ENCODE assay signal across 15 cellular contexts in the genomic region with DNA sequence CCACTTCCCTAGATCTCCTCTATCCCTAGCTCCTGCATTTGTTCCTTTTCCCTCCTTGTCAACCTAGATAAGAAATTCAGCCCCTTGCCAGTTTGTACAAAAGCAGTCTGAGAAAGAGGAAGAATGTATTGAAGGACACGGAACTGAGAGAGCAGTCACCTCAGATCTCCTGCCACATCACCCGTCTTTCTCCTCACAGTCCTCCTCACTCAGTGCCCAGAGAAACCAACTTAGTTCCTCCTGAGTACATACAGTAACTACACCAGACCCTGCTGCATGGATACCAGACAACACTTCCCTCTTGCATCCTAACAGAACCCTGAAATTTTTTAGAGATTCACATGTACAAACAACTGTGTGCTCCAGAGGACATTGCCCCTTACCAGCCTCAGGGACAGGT.
DNase-seq lines count a peak whose midpoint lies in the region; ATAC-seq and TF ChIP-seq lines count a peak whose summit lies in the region.
"Had no signal": no experiment of that assay in that cellular context is flagged by ENCODE, and none has a peak within 500 bp of the region (broad histone marks: within the 10 kb centered on the region; RNA-seq: fewer than 3 reads in every experiment).

No MANE protein-coding gene starts in this region.

- TF ChIP-seq EP300 in transverse colon (IDR thresholded peaks at IDR 0.05; ENCODE audit: low read depth): no peak

- H3K27ac ChIP-seq in mesendoderm (ENCODE audit: low read depth, low read length) (no peak overlapping the region), transverse colon (no peak overlapping the region)
- H3K27ac ChIP-seq: BLaER1 treated with 17β-estradiol and CSF1 and Interleukin-3, amounts not matched to agents 10 nM and 100 nM had no signal

- H3K4me3 ChIP-seq in mesendoderm (ENCODE audit: low read length) (no peak overlapping the region), transverse colon (no peak overlapping the region)
- H3K4me3 ChIP-seq: BLaER1 treated with 17β-estradiol and CSF1 and Interleukin-3, amounts not matched to agents 10 nM and 100 nM; GM23338 had no signal

- no peaks in the 10 kb centered on the region for H3K9me3 ChIP-seq in transverse colon

- H3K36me3 ChIP-seq in mesendoderm (ENCODE audit: control insufficient read depth, insufficient read depth, low read length): no peaks in the 10 kb centered on the region
- H3K36me3 ChIP-seq in transverse colon: no peaks in the 10 kb centered on the region
- H3K36me3 ChIP-seq: BLaER1 treated with 17β-estradiol and CSF1 and Interleukin-3, amounts not matched to agents 10 nM and 100 nM had no signal

- H3K79me1 ChIP-seq in mesendoderm (ENCODE audit: low read length): no peaks in the 10 kb centered on the region

- no peak overlapping the region for H2BK15ac ChIP-seq in mesendoderm (replicated peaks; ENCODE audit: low read depth)

- peak overlapping the region; percentile 45 for H2AK5ac ChIP-seq in mesendoderm (ENCODE audit: low read length)

- no peak for TF ChIP-seq POLR2A in transverse colon (IDR thresholded peaks at IDR 0.05)

- WGBS in mesendoderm (ENCODE audit: extremely low coverage, insufficient coverage, low lambda C conversion rate): no CpG with 5 or more reads among the region's 2 CpGs
- 74 to 86% methylated on average over 1 to 2 of the region's 2 CpGs for WGBS in transverse colon (ENCODE audit: low coverage in 1 of 2), 2 donors

- H3K9ac ChIP-seq in mesendoderm (ENCODE audit: low read length): no peak overlapping the region
- H3K9ac ChIP-seq: BLaER1 treated with 17β-estradiol and CSF1 and Interleukin-3, amounts not matched to agents 10 nM and 100 nM had no signal

- no peaks in the 10 kb centered on the region for H3K4me1 ChIP-seq in mesendoderm (ENCODE audit: control insufficient read depth, low read depth, low read length)
- no peaks in the 10 kb centered on the region for H3K4me1 ChIP-seq in transverse colon
- H3K4me1 ChIP-seq: BLaER1 treated with 17β-estradiol and CSF1 and Interleukin-3, amounts not matched to agents 10 nM and 100 nM had no signal

- DNase-seq in SIG-M5 treated with dmso at 0.1 percent for 504 hours (lab: John Stamatoyannopoulos, UW; ENCODE audit: unreplicated experiment) (peak; percentile 3), SIG-M5 (lab: John Stamatoyannopoulos, UW) (no peak), SKM-1 treated with dmso at 0.1 percent for 144 hours (lab: John Stamatoyannopoulos, UW; ENCODE audit: unreplicated experiment) (peak; percentile 45), mesendoderm (no peak), transverse colon (no peak), DMS 273 treated with DMSO at 0.1 percent for 48 hours (lab: John Stamatoyannopoulos, UW) (no peak)
- DNase-seq: 8988T; Calu3; CD4-positive, CD25-positive, alpha-beta regulatory T cell; DMS79; H7 had no signal

- no peak overlapping the region for H2BK5ac ChIP-seq in mesendoderm (ENCODE audit: low read length)

- intact Hi-C loops in transverse colon (cut with DNase I; ENCODE audit: low total_unique reads): no loop called here

- H3K18ac ChIP-seq in mesendoderm (ENCODE audit: low read length): no peak overlapping the region

- no peak for TF ChIP-seq CTCF in transverse colon (IDR thresholded peaks at IDR 0.05)

- no peak for ATAC-seq in HG03196 (IDR thresholded peaks at IDR 0.05; ENCODE audit: unreplicated experiment)
- ATAC-seq: GM23338, HepG2 had no signal

- no peak overlapping the region for H3K4me2 ChIP-seq in mesendoderm (ENCODE audit: low read length)
- H3K4me2 ChIP-seq: BLaER1 treated with 17β-estradiol and CSF1 and Interleukin-3, amounts not matched to agents 10 nM and 100 nM; GM23338 had no signal

- no peak overlapping the region for H3K4ac ChIP-seq in mesendoderm (ENCODE audit: low read depth, low read length)

- H4K5ac ChIP-seq in mesendoderm (ENCODE audit: low read length): no peak overlapping the region

- H3K27me3 ChIP-seq in mesendoderm (ENCODE audit: insufficient read depth, low read length, poor library complexity): no peaks in the 10 kb centered on the region
- H3K27me3 ChIP-seq in transverse colon: no peaks in the 10 kb centered on the region
- H3K27me3 ChIP-seq: BLaER1 treated with 17β-estradiol and CSF1 and Interleukin-3, amounts not matched to agents 10 nM and 100 nM had no signal

- no peak overlapping the region for H2BK120ac ChIP-seq in mesendoderm (ENCODE audit: low read depth, low read length)

- in situ Hi-C loops in transverse colon (cut with MboI; ENCODE audit: low pct_ligation_motif_present in 1 of 4, low pct_unique_long_range_greater_than_20kb in 1 of 4, low sequenced_read_pairs in 3 of 4): no loop called here

- H3K23ac ChIP-seq in mesendoderm (ENCODE audit: low read length): no peak overlapping the region

- no peak overlapping the region for H4K8ac ChIP-seq in mesendoderm (ENCODE audit: low read depth, low read length)

- H3K56ac ChIP-seq in mesendoderm (ENCODE audit: low read length): no peak overlapping the region

- H3K79me2 ChIP-seq in mesendoderm (ENCODE audit: control insufficient read depth, insufficient read depth, low read length): no peaks in the 10 kb centered on the region

Comparison
In these comparisons a context has a peak if more than half of its experiments do, and no peak if none do; other contexts are left out.
1. DNase-seq: peak in SIG-M5 treated with dmso at 0.1 percent for 504 hours (single experiment) and SKM-1 treated with dmso at 0.1 percent for 144 hours (single experiment); none in SIG-M5 (single experiment), mesendoderm (single experiment), transverse colon (single experiment) and DMS 273 treated with DMSO at 0.1 percent for 48 hours (single experiment).